Comparison of ENCODE assay signal across 24 cellular contexts in the genomic region with DNA sequence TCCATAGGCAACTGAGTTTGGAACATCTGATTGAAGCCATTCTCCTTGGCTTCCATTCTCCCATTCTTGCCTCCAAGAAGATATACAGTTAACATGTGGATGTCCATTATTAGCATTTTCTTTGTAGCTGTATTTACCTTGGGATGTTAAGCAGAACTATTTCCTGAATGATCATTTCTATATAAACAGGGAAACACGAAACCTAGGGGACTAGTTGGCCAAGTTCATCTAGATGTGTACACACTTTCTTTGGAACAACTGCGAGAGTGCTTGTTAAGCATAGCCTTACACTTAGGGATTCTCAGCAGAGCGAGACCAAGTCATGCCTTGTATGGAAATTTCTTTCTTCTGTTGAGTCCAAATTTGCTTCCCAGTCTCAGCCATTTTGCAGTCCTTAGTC.
"Had no signal": no experiment of that assay in that cellular context is flagged by ENCODE, and none has a peak within 500 bp of the region (broad histone marks: within the 10 kb centered on the region; RNA-seq: fewer than 3 reads in every experiment).

No MANE protein-coding gene starts in this region.

- H3K36me3 ChIP-seq: left ventricle myocardium inferior, uterus had no signal

- H3K27me3 Mint-ChIP-seq: activated B cell treated with CpG ODN at 0.5 μM for 24 hours; activated CD8-positive, alpha-beta T cell treated with anti-CD3 and anti-CD28 coated beads for 36 hours; natural killer cell treated with Interleukin-12 subunit alpha and Interleukin-12 subunit beta and Interleukin-15 and Interleukin-18, amount 100 ng/mL, for 72 hours had no signal

- H3K4me3 Mint-ChIP-seq: activated B cell treated with CpG ODN at 0.5 μM for 24 hours; activated CD8-positive, alpha-beta T cell treated with anti-CD3 and anti-CD28 coated beads for 36 hours; activated naive CD8-positive, alpha-beta T cell; natural killer cell treated with Interleukin-12 subunit alpha and Interleukin-12 subunit beta and Interleukin-15 and Interleukin-18, amount 100 ng/mL, for 72 hours had no signal

- H3K27me3 ChIP-seq: esophagus squamous epithelium, uterus had no signal

- H3K27ac Mint-ChIP-seq: activated B cell treated with CpG ODN at 0.5 μM for 24 hours; activated CD8-positive, alpha-beta T cell treated with anti-CD3 and anti-CD28 coated beads for 36 hours; activated naive CD8-positive, alpha-beta T cell; natural killer cell treated with Interleukin-12 subunit alpha and Interleukin-12 subunit beta and Interleukin-15 and Interleukin-18, amount 100 ng/mL, for 72 hours had no signal

- H3K4me1 ChIP-seq: left ventricle myocardium inferior, uterus had no signal

- H3K9me3 ChIP-seq: esophagus squamous epithelium, left ventricle myocardium inferior, mucosa of descending colon, thoracic aorta, uterus had no signal

- H3K9me3 Mint-ChIP-seq: activated B cell treated with CpG ODN at 0.5 μM for 24 hours; activated CD8-positive, alpha-beta T cell treated with anti-CD3 and anti-CD28 coated beads for 36 hours; natural killer cell treated with Interleukin-12 subunit alpha and Interleukin-12 subunit beta and Interleukin-15 and Interleukin-18, amount 100 ng/mL, for 72 hours had no signal

- H3K27ac ChIP-seq: epithelial cell of prostate, esophagus squamous epithelium, left ventricle myocardium inferior, thoracic aorta, uterus had no signal

- H3K4me3 ChIP-seq: esophagus squamous epithelium, left ventricle myocardium inferior, lung, mucosa of descending colon, thoracic aorta, uterus had no signal

- H3K36me3 Mint-ChIP-seq: natural killer cell treated with Interleukin-12 subunit alpha and Interleukin-12 subunit beta and Interleukin-15 and Interleukin-18, amount 100 ng/mL, for 72 hours had no signal

- DNase-seq: activated B cell treated with CpG ODN at 0.5 μM for 24 hours; activated CD4-positive, alpha-beta T cell treated with anti-CD3 and anti-CD28 coated beads, Interleukin-2, amount 50 U/mL, for 1 hour; activated CD8-positive, alpha-beta T cell treated with anti-CD3 and anti-CD28 coated beads for 36 hours; activated naive CD4-positive, alpha-beta T cell; activated T-cell treated with anti-CD3 and anti-CD28 coated beads, Interleukin-2, amount 50 U/mL, for 48 hours; anterior cingulate cortex; dermis blood vessel endothelial cell; effector CD4-positive, alpha-beta T cell; esophagus squamous epithelium; glutamatergic neuron; left ventricle myocardium inferior; mucosa of descending colon; posterior cingulate gyrus; right cardiac atrium; stimulated activated CD4-positive, alpha-beta T cell treated with anti-CD3 and anti-CD28 coated beads, Interleukin-2, amount 100 ng/mL, for 48 hours; stimulated activated naive CD8-positive, alpha-beta T cell treated with anti-CD3 and anti-CD28 coated beads, Interleukin-15, Interleukin-2, amounts not matched to agents 100 U/mL and 50 U/mL, for 24 hours; T-helper 9 cell; trophoblast cell; uterus had no signal

- ATAC-seq: activated CD8-positive, alpha-beta T cell treated with anti-CD3 and anti-CD28 coated beads for 36 hours; mucosa of descending colon; natural killer cell treated with Interleukin-12 subunit alpha and Interleukin-12 subunit beta and Interleukin-15 and Interleukin-18, amount 100 ng/mL, for 72 hours; right cardiac atrium; stimulated activated naive CD8-positive, alpha-beta T cell treated with anti-CD3 and anti-CD28 coated beads, Interleukin-15, Interleukin-2, amounts not matched to agents 100 U/mL and 50 U/mL, for 24 hours had no signal
